In the genomic region with DNA sequence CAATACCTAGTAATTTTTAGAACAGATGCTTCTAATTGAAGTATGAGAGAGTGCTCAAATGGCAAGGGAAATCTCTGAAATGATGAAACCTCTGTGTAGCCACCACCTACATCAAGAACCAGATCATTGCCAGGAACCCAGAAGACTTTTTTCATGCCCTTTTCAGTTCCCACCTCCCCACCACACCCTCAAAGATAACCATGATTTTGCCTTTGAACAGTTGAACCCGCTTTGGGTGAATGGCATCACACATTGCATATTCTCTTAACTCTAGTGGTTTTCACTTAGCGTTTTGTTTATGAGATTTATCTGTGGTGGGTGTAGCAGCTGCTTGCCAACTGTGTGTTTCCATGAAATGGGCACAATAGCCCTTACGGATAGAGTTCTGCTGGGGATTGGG, we compare ENCODE assay signal across 17 cellular contexts.
"Had no signal": no experiment of that assay in that cellular context is flagged by ENCODE, and none has a peak within 500 bp of the region (broad histone marks: within the 10 kb centered on the region; RNA-seq: fewer than 3 reads in every experiment).

No MANE protein-coding gene starts in this region.

- H3K27ac ChIP-seq: breast epithelium, heart left ventricle, psoas muscle, right lobe of liver had no signal

- H3K27me3 Mint-ChIP-seq: stimulated activated naive CD8-positive, alpha-beta T cell treated with anti-CD3 and anti-CD28 coated beads, Interleukin-15, Interleukin-2, amounts not matched to agents 100 ng/mL and 50 ng/mL, for 24 hours had no signal

- H3K4me3 ChIP-seq: breast epithelium, heart left ventricle, lung, psoas muscle, right lobe of liver had no signal

- H3K27ac Mint-ChIP-seq: activated B cell treated with CpG ODN at 0.5 μM for 24 hours; naive thymus-derived CD4-positive, alpha-beta T cell; T-helper 17 cell; type B pancreatic cell had no signal

- H3K4me1 Mint-ChIP-seq: activated B cell treated with CpG ODN at 0.5 μM for 24 hours had no signal

- H3K36me3 ChIP-seq: breast epithelium, heart left ventricle, right lobe of liver had no signal

- H3K4me1 ChIP-seq: breast epithelium, heart left ventricle, right lobe of liver had no signal

- H3K27me3 ChIP-seq: right lobe of liver had no signal

- H3K9me3 Mint-ChIP-seq: activated B cell treated with CpG ODN at 0.5 μM for 24 hours; activated T-cell treated with anti-CD3 and anti-CD28 coated beads, Interleukin-2, amount 50 U/mL, for 24 hours; stimulated activated naive CD8-positive, alpha-beta T cell treated with anti-CD3 and anti-CD28 coated beads, Interleukin-15, Interleukin-2, amounts not matched to agents 100 ng/mL and 50 ng/mL, for 24 hours; type B pancreatic cell had no signal

- ATAC-seq: heart left ventricle; left colon; naive thymus-derived CD4-positive, alpha-beta T cell; psoas muscle; right lobe of liver; T-helper 17 cell had no signal

- H3K4me3 Mint-ChIP-seq: activated B cell treated with CpG ODN at 0.5 μM for 24 hours; activated T-cell treated with anti-CD3 and anti-CD28 coated beads, Interleukin-2, amount 50 U/mL, for 24 hours; naive thymus-derived CD4-positive, alpha-beta T cell; stimulated activated naive CD8-positive, alpha-beta T cell treated with anti-CD3 and anti-CD28 coated beads, Interleukin-15, Interleukin-2, amounts not matched to agents 100 ng/mL and 50 ng/mL, for 24 hours; T-helper 17 cell; type B pancreatic cell had no signal

- H3K36me3 Mint-ChIP-seq: naive thymus-derived CD4-positive, alpha-beta T cell; type B pancreatic cell had no signal

- DNase-seq: activated B cell treated with CpG ODN at 0.5 μM for 24 hours; activated CD4-positive, alpha-beta T cell treated with anti-CD3 and anti-CD28 coated beads, Interleukin-2, amount 50 U/mL, for 48 hours; activated gamma-delta T cell treated with Interleukin-2 at 50 U/mL for 16 hours; activated T-cell treated with anti-CD3 and anti-CD28 coated beads, Interleukin-2, amount 50 U/mL, for 24 hours; aorta; cerebellar nuclear complex; effector CD8-positive, alpha-beta T cell; heart left ventricle; naive thymus-derived CD4-positive, alpha-beta T cell; psoas muscle; T-helper 17 cell had no signal

- H3K9me3 ChIP-seq: breast epithelium, right lobe of liver had no signal
